Comparison of ENCODE assay signal across 8 cellular contexts in genomic region chr15:63514533-63514943, GRCh38. TPM values are rescaled to one million over a fixed set of nuclear protein-coding genes. Genes with fewer than 3 reads are reported as not detected.
DNase-seq lines count a peak whose midpoint lies in the region; ATAC-seq and TF ChIP-seq lines count a peak whose summit lies in the region.

No MANE protein-coding gene starts in this region.

- H3K27me3 Mint-ChIP-seq in activated CD8-positive, alpha-beta T cell treated with anti-CD3 and anti-CD28 coated beads for 36 hours, result no peaks in the 10 kb centered on the region
- H3K27me3 Mint-ChIP-seq in activated CD8-positive, alpha-beta T cell treated with anti-CD3 and anti-CD28 coated beads, Interleukin-2, amount 10 ng/mL, durations not matched to agents 7 days and 5 days (ENCODE audit: low read depth), result no peaks in the 10 kb centered on the region

- 3 to 18% (median 14%) methylated on average over 1 of the region's 1 CpG for WGBS in stomach, 5 donors

- H3K36me3 ChIP-seq in stomach, result no peaks in the 10 kb centered on the region

- no peaks in the 10 kb centered on the region for H3K9me3 Mint-ChIP-seq in activated CD8-positive, alpha-beta T cell treated with anti-CD3 and anti-CD28 coated beads for 36 hours
- no peaks in the 10 kb centered on the region for H3K9me3 Mint-ChIP-seq in activated CD8-positive, alpha-beta T cell treated with anti-CD3 and anti-CD28 coated beads, Interleukin-2, amount 10 ng/mL, durations not matched to agents 7 days and 5 days (ENCODE audit: insufficient read depth)

- H3K27ac ChIP-seq in stomach, result peak overlapping the region in 4 of 5 donors; percentile 42 to 75 (median 60)

- TF ChIP-seq CTCF in activated CD8-positive, alpha-beta T cell treated with anti-CD3 and anti-CD28 coated beads for 36 hours (IDR thresholded peaks at IDR 0.05), result no peak
- no peak for TF ChIP-seq CTCF in stomach (IDR thresholded peaks at IDR 0.05)

- peaks cover 66 to 100% (median 82%) of the 10 kb centered on the region in 4 donors for H3K4me1 ChIP-seq in stomach

- intact Hi-C loops in activated CD8-positive, alpha-beta T cell treated with anti-CD3 and anti-CD28 coated beads for 36 hours (cut with micrococcal nuclease), result no loop called here
- intact Hi-C loops in stomach (cut with DNase I; ENCODE audit: low total_unique reads), result no loop called here

- no peak for DNase-seq in activated CD8-positive, alpha-beta T cell treated with anti-CD3 and anti-CD28 coated beads for 36 hours
- DNase-seq in activated CD8-positive, alpha-beta T cell treated with anti-CD3 and anti-CD28 coated beads, Interleukin-2, amount 10 ng/mL, durations not matched to agents 7 days and 5 days, result no peak
- DNase-seq in OCI-M1 (lab: John Stamatoyannopoulos, UW) (peak; percentile 78), fibroblast of gingiva (ENCODE audit: low read depth) (peak; percentile 90), stomach (no peak), NCI-H2227 treated with DMSO at 0.1 percent for 48 hours (lab: John Stamatoyannopoulos, UW) (no peak), DMS79 treated with DMSO at 0.1 percent for 48 hours (lab: John Stamatoyannopoulos, UW) (no peak)
- DNase-seq in activated naive CD4-positive, alpha-beta T cell (lab: John Stamatoyannopoulos, UW), result no peak

- peaks cover 91% of the 10 kb centered on the region for H3K4me1 Mint-ChIP-seq in activated CD8-positive, alpha-beta T cell treated with anti-CD3 and anti-CD28 coated beads for 36 hours (ENCODE audit: low read depth)
- H3K4me1 Mint-ChIP-seq in activated CD8-positive, alpha-beta T cell treated with anti-CD3 and anti-CD28 coated beads, Interleukin-2, amount 10 ng/mL, durations not matched to agents 7 days and 5 days (ENCODE audit: low read depth), result peaks cover 73% of the 10 kb centered on the region

- no peak for TF ChIP-seq POLR2A in stomach (IDR thresholded peaks at IDR 0.05)

- H3K27me3 ChIP-seq in stomach, result no peaks in the 10 kb centered on the region

- peak overlapping the region; percentile 84 for H3K27ac Mint-ChIP-seq in activated CD8-positive, alpha-beta T cell treated with anti-CD3 and anti-CD28 coated beads for 36 hours
- H3K27ac Mint-ChIP-seq in activated CD8-positive, alpha-beta T cell treated with anti-CD3 and anti-CD28 coated beads, Interleukin-2, amount 10 ng/mL, durations not matched to agents 7 days and 5 days, result no peak overlapping the region

- TF ChIP-seq EP300 in stomach (IDR thresholded peaks at IDR 0.05), result no peak

- H3K9me3 ChIP-seq in stomach, result no peaks in the 10 kb centered on the region

- H3K36me3 Mint-ChIP-seq in activated CD8-positive, alpha-beta T cell treated with anti-CD3 and anti-CD28 coated beads for 36 hours (ENCODE audit: low read depth), result no peaks in the 10 kb centered on the region
- peaks cover 2% of the 10 kb centered on the region for H3K36me3 Mint-ChIP-seq in activated CD8-positive, alpha-beta T cell treated with anti-CD3 and anti-CD28 coated beads, Interleukin-2, amount 10 ng/mL, durations not matched to agents 7 days and 5 days (ENCODE audit: low read depth)

- peak overlapping the region; percentile 45 for H3K4me3 Mint-ChIP-seq in activated CD8-positive, alpha-beta T cell treated with anti-CD3 and anti-CD28 coated beads for 36 hours
- no peak overlapping the region for H3K4me3 Mint-ChIP-seq in activated CD8-positive, alpha-beta T cell treated with anti-CD3 and anti-CD28 coated beads, Interleukin-2, amount 10 ng/mL, durations not matched to agents 7 days and 5 days

- no peak for ATAC-seq in activated CD8-positive, alpha-beta T cell treated with anti-CD3 and anti-CD28 coated beads for 36 hours
- ATAC-seq in activated CD8-positive, alpha-beta T cell treated with anti-CD3 and anti-CD28 coated beads, Interleukin-2, amount 10 ng/mL, durations not matched to agents 7 days and 5 days, result no peak

- POLR2A ChIA-PET in activated CD8-positive, alpha-beta T cell treated with anti-CD3 and anti-CD28 coated beads for 36 hours (lab: Charles Lee), result interaction anchor here (0.8 to 2.1 kb wide), 3 partner anchors 9 to 92 kb away, joined by 3 to 15 read pairs (median 4); partner anchors contain the start of gene USP3
- POLR2A ChIA-PET in activated CD8-positive, alpha-beta T cell treated with anti-CD3 and anti-CD28 coated beads, Interleukin-2, amount 10 ng/mL, durations not matched to agents 7 days and 5 days (lab: Charles Lee), result interaction anchor here (1.7 kb wide), 1 partner anchor 10 kb away, joined by 7 read pairs; the partner anchor contains the start of gene USP3

- CTCF ChIA-PET in activated CD8-positive, alpha-beta T cell treated with anti-CD3 and anti-CD28 coated beads for 36 hours (lab: Charles Lee), result interaction anchor here (0.7 to 5.1 kb wide), 7 partner anchors 9 to 85 kb away, joined by 3 to 26 read pairs (median 3); no protein-coding TSS in a partner anchor
- CTCF ChIA-PET in activated CD8-positive, alpha-beta T cell treated with anti-CD3 and anti-CD28 coated beads, Interleukin-2, amount 10 ng/mL, durations not matched to agents 7 days and 5 days (lab: Charles Lee), result interaction anchor here (0.9 to 1.7 kb wide), 4 partner anchors 9 to 48 kb away, joined by 3 to 5 read pairs (median 4); no protein-coding TSS in a partner anchor

- H3K4me3 ChIP-seq in stomach, result peak overlapping the region in 1 of 4 donors; percentile 1

RNA-seq across cellular contexts. Expression of gene USP3, which starts 10.1 kb away (rescaled TPM):
- 10 to 100 TPM; 57.1 to 58.6 TPM for total RNA-seq in activated CD8-positive, alpha-beta T cell treated with anti-CD3 and anti-CD28 coated beads for 36 hours
- total RNA-seq in activated CD8-positive, alpha-beta T cell treated with anti-CD3 and anti-CD28 coated beads, Interleukin-2, amount 10 ng/mL, durations not matched to agents 7 days and 5 days, result 10 to 100 TPM; 48.3 to 49.1 TPM
- 100 to 1,000 TPM in 2 of 5 donors, 10 to 100 TPM in 3; 10.5 to 174 (median 68.7) TPM for total RNA-seq in stomach
- 10 to 100 TPM; 20.8 to 27.3 (median 25.7) TPM for polyA plus RNA-seq in stomach

Comparison
In these comparisons a context has a peak if more than half of its experiments do, and no peak if none do; other contexts are left out.
1. DNase-seq: peak in OCI-M1 (single experiment) and fibroblast of gingiva (single experiment); none in activated CD8-positive, alpha-beta T cell treated with anti-CD3 and anti-CD28 coated beads for 36 hours (single experiment), activated CD8-positive, alpha-beta T cell treated with anti-CD3 and anti-CD28 coated beads, Interleukin-2, amount 10 ng/mL, durations not matched to agents 7 days and 5 days (single experiment), stomach (single experiment), NCI-H2227 treated with DMSO at 0.1 percent for 48 hours (single experiment), DMS79 treated with DMSO at 0.1 percent for 48 hours (single experiment) and activated naive CD4-positive, alpha-beta T cell (0 of 4).